In the genomic region with DNA sequence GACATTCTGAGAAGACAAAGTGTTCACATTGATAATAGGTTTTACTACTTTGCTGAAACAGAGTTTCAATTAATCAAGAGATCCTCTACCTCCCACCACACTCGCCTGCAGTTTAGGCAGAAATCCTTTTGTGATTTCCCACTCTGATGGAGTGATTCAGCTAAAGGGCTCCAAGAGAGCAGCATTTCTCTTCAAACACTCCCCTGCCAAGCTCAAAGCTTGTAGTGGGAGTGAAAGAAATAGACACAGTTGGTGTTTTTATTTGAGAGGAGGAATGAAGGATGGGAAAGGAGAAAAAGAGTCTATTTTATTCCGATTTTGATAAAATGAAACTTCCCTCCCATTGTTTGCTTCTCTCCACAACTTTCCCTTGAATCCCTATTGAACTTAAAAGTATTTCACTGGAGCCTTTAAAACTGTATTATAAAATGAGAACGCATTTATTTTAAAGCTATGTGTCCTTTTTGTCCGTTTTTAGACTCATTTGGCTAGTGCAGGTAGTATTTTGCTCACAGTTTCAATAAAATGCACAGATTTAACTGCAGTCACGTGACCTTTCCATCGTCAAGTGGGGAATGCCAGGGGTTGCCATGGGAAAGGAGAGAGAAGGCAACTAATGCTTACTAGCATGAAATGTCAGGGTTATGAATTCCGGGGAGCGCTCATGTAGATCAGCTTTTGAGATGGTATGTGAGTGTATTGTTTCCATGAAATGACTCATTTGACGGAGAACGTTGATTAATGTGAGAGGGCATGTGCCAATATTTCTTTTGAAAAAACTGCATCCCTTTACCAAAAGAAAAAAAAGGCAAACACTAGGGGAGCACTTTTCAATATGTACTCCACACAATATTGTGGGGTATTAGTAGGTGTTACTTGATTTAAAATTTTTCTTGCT, we compare ENCODE assay signal across 1 cellular context.
TF ChIP-seq lines count a peak whose summit lies in the region.

No MANE protein-coding gene starts in this region.

TF ChIP-seq in Ishikawa, 13 proteins besides CTCF, POLR2A, EP300 and RAD21 (continued from another document):
- peak; percentile 99 for TF ChIP-seq TEAD4 (IDR thresholded peaks at IDR 0.05)
- TF ChIP-seq TAF1 (IDR thresholded peaks at IDR 0.05; ENCODE audit: low read depth) = no peak
- no peak for TF ChIP-seq EGR1 (IDR thresholded peaks at IDR 0.05)
- TF ChIP-seq TCF12 (IDR thresholded peaks at IDR 0.05; ENCODE audit: low read depth) = peak; percentile 91
